7 cellular contexts compared by ENCODE assay signal in the genomic region with DNA sequence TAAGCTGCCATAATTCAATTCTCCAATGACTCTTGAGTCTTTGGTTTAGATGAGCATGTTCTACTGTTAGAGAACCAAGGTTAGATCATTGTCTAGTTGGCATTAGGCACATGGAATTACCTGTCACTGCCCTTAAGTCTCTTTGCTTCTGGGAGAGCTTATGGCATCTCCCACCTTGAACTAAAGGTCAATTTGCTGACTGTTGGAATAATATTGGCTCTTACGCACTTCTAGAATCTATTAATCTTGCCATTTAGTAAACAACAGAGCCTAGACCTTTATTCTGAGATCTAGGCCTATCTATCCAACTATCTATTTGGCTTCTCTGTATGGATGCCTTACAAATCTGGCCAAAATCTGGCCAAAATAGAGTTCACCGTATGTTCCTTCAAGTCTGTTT.
"Had no signal": no experiment of that assay in that cellular context is flagged by ENCODE, and none has a peak within 500 bp of the region (broad histone marks: within the 10 kb centered on the region; RNA-seq: fewer than 3 reads in every experiment).

No MANE protein-coding gene starts in this region.

- H3K4me3 ChIP-seq: K562 had no signal

- DNase-seq: IMR-90, KBM-7, KG1 had no signal

- FAIRE-seq: HTR-8/SVneo, K562 had no signal

- H3K27ac ChIP-seq: HL-60, KMS-11 had no signal

- H3K9ac ChIP-seq: KMS-11 had no signal

- H3K4me2 ChIP-seq: KMS-11 had no signal

- ATAC-seq: K562 had no signal
